8 cellular contexts compared by ENCODE assay signal in the genomic region with DNA sequence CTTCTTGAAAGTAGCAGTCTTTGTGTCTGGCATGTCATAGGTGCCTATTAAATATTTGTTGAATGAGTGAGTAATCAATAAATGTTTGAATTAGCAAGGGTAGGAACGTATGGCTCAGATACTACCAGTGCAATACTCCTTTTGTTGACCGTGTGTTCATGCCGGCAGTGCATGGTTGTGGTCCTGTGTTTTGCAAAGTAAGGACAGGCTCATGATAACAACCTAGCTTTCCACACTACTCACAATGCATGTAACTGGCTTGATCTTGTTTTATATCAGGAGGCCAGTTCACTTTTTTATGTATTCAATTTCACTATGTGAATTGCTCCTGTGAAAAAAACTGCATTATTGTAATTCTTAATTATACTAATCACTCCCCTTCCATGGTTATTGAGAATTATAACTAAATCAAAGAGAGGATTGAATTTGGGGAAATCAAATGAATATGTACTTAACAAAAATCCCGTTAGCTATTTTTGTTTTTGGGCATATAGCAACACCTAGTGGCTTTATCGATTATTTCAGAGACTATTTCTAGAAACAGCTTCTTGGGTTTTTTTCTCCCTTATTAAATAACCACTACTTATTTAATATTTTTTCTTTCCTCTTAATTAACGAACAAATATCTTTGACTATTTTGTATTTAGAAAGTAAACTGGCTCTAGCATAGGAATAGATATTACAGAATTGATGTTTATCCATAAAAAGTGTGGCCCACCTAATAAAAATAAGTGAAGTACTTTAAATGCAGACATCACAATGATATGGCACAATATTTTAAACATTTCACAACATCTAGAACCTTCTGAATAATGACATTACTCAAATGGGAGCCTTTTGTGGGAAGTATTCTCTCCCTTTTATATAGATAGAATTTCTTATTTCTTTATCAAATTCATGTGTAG.
A peak's percentile ranks its signal among the peaks of the same experiment; 100 is the strongest.
DNase-seq lines count a peak whose midpoint lies in the region; ATAC-seq and TF ChIP-seq lines count a peak whose summit lies in the region.

No MANE protein-coding gene starts in this region.

- H3F3A ChIP-seq in SK-N-SH (replicated peaks; ENCODE audit: insufficient read depth): no peaks in the 10 kb centered on the region

- H3K79me2 ChIP-seq in SK-N-SH (ENCODE audit: insufficient read depth): no peaks in the 10 kb centered on the region

- H4K20me1 ChIP-seq in SK-N-SH (ENCODE audit: insufficient read depth): no peaks in the 10 kb centered on the region

- H3K4me1 ChIP-seq in SK-N-SH (ENCODE audit: control insufficient read depth in 1 of 2, insufficient read depth in 2 of 2, low read depth in 1 of 2, low read length in 1 of 2) (no peaks in the 10 kb centered on the region; a peak in 2 of 4 replicates), tibial artery (no peaks in the 10 kb centered on the region)

- H3K9me2 ChIP-seq in SK-N-SH: no peaks in the 10 kb centered on the region

- DNase-seq in SK-N-SH (no peak), glomerular endothelial cell (ENCODE audit: extremely low read depth, low read depth, low spot score) (peak; percentile 25), tibial artery (no peak), lower leg skin (ENCODE audit: low spot score in 2 of 2) (no peak)
- no peak for DNase-seq in activated CD8-positive, alpha-beta memory T cell treated with anti-CD3 and anti-CD28 coated beads, Interleukin-2, amount 50 U/mL, for 4 hours

- no peaks in the 10 kb centered on the region for H3K9me3 ChIP-seq in SK-N-SH
- H3K9me3 ChIP-seq in tibial artery: no peaks in the 10 kb centered on the region

- intact Hi-C loops in tibial artery (cut with DNase I; ENCODE audit: low total_unique reads) (loop anchor here (10.0 kb wide), 2 partner anchors 166 to 506 kb away; no protein-coding TSS in a partner anchor), lower leg skin (cut with DNase I; ENCODE audit: low total_unique reads) (no loop called here)

- H3K27ac ChIP-seq in 22Rv1: no peak overlapping the region
- H3K27ac ChIP-seq in SK-N-SH (ENCODE audit: low read depth in 2 of 2, low read length in 1 of 2): no peak overlapping the region
- H3K27ac ChIP-seq in tibial artery: no peak overlapping the region

- CTCF ChIA-PET in SK-N-SH (lab: Yijun Ruan, JAX): interaction anchor here (0.8 to 8.8 kb wide), 30 partner anchors 11 to 737 kb away, joined by 3 to 99 read pairs (median 4); no protein-coding TSS in a partner anchor

- H3K4me2 ChIP-seq in SK-N-SH: no peak overlapping the region

- H3K4me3 ChIP-seq in GM12875 (ENCODE audit: low read depth, low read length) (no peak overlapping the region), SK-N-SH (ENCODE audit: low read depth in 2 of 2, low read length in 1 of 2) (no peak overlapping the region), tibial artery (no peak overlapping the region), lower leg skin (ENCODE audit: low read depth, poor library complexity, severe bottlenecking) (no peak overlapping the region)

- TF ChIP-seq RAD21 in SK-N-SH (IDR thresholded peaks at IDR 0.05; ENCODE audit: low read length): peak; percentile 78

- H3K9ac ChIP-seq in SK-N-SH: no peak overlapping the region

- TF ChIP-seq CTCF in 22Rv1 (IDR thresholded peaks at IDR 0.05) (peak; percentile 73), GM12875 (IDR thresholded peaks at IDR 0.05; ENCODE audit: borderline replicate concordance, insufficient read depth, low read depth, low read length) (0 out of 2 replicates have a peak, but pooled peaks have one; percentile 12), SK-N-SH (IDR thresholded peaks at IDR 0.05) (peak; percentile 70), tibial artery (IDR thresholded peaks at IDR 0.05) (peak; percentile 59 to 61), lower leg skin (IDR thresholded peaks at IDR 0.05) (no peak)

- H2AFZ ChIP-seq in SK-N-SH (ENCODE audit: low read depth): no peak overlapping the region

- H3K27me3 ChIP-seq in SK-N-SH (ENCODE audit: insufficient read depth): no peaks in the 10 kb centered on the region
- no peaks in the 10 kb centered on the region for H3K27me3 ChIP-seq in tibial artery

- ATAC-seq in GM21717 (IDR thresholded peaks at IDR 0.05; ENCODE audit: unreplicated experiment): no peak

- no peak for TF ChIP-seq POLR2A in lower leg skin (IDR thresholded peaks at IDR 0.05)

- H3K36me3 ChIP-seq in SK-N-SH (replicated peaks in 1 of 2; ENCODE audit: control insufficient read depth in 1 of 2, insufficient read depth in 2 of 2, low read length in 1 of 2) (peaks cover 4 to 5% of the 10 kb centered on the region in 2 experiments), tibial artery (peaks cover 0 to 14% (median 0%) of the 10 kb centered on the region in 3 donors)

- POLR2A ChIA-PET in SK-N-SH (lab: Yijun Ruan, JAX): no interaction called here

- WGBS in SK-N-SH (ENCODE audit: low lambda C conversion rate): 68% methylated on average over 6 of the region's 6 CpGs
- 52 to 59% methylated on average over 6 of the region's 6 CpGs for WGBS in lower leg skin, 2 donors

- TF ChIP-seq EP300 in SK-N-SH (IDR thresholded peaks at IDR 0.05; ENCODE audit: borderline replicate concordance in 1 of 2, low read depth in 1 of 2, low read length in 1 of 2): no peak

TF ChIP-seq in SK-N-SH, 30 proteins besides CTCF, POLR2A, EP300 and RAD21:
- TF ChIP-seq FOXJ3 (CRISPR knock-in tag; IDR thresholded peaks at IDR 0.05): no peak
- no peak for TF ChIP-seq CHD2 (IDR thresholded peaks at IDR 0.05; ENCODE audit: low read length, partially characterized antibody)
- TF ChIP-seq, protein P1, sequence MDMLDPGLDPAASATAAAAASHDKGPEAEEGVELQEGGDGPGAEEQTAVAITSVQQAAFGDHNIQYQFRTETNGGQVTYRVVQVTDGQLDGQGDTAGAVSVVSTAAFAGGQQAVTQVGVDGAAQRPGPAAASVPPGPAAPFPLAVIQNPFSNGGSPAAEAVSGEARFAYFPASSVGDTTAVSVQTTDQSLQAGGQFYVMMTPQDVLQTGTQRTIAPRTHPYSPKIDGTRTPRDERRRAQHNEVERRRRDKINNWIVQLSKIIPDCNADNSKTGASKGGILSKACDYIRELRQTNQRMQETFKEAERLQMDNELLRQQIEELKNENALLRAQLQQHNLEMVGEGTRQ (IDR thresholded peaks at IDR 0.05; ENCODE audit: borderline replicate concordance, low read depth, low read length): no peak
- no peak for TF ChIP-seq IRF3 (IDR thresholded peaks at IDR 0.05; ENCODE audit: low read depth, low read length)
- TF ChIP-seq YY1 (IDR thresholded peaks at IDR 0.05; ENCODE audit: low read depth): no peak
- peak; percentile 13; the same call in 1 of the 2 replicates for TF ChIP-seq SMC3 (IDR thresholded peaks at IDR 0.05; ENCODE audit: low read depth, low read length)
- TF ChIP-seq JUND (IDR thresholded peaks at IDR 0.05): no peak

Comparison
In these comparisons a context has a peak if more than half of its experiments do, and no peak if none do; other contexts are left out.
1. CTCF ChIP-seq: peak in 22Rv1 (single experiment), GM12875 (single experiment), SK-N-SH (single experiment) and tibial artery (2 of 2); none in lower leg skin (0 of 3).